ENCODE assay signal across 29 cellular contexts in genomic region chr4:38381788-38382187, GRCh38.
DNase-seq lines count a peak whose midpoint lies in the region; ATAC-seq, FAIRE-seq and TF ChIP-seq lines count a peak whose summit lies in the region.
"Had no signal": no experiment of that assay in that cellular context is flagged by ENCODE, and none has a peak within 500 bp of the region (broad histone marks: within the 10 kb centered on the region; RNA-seq: fewer than 3 reads in every experiment).

No MANE protein-coding gene starts in this region.

- H3K4me1 ChIP-seq in adipocyte (ENCODE audit: control insufficient read depth, insufficient read depth, low read length) = peaks cover 53% of the 10 kb centered on the region
- H3K4me1 ChIP-seq in fibroblast of lung (ENCODE audit: control insufficient read depth, extremely low read depth, insufficient read depth, low read length) = no peaks in the 10 kb centered on the region
- peaks cover 20 to 35% of the 10 kb centered on the region in 2 donors for H3K4me1 ChIP-seq in kidney (ENCODE audit: control insufficient read depth in 1 of 2, insufficient read depth in 1 of 2, low read depth in 1 of 2, low read length in 2 of 2)
- peaks cover 14% of the 10 kb centered on the region for H3K4me1 ChIP-seq in testis
- no peaks in the 10 kb centered on the region for H3K4me1 ChIP-seq in trophoblast cell (ENCODE audit: control insufficient read depth in 1 of 2, insufficient read depth in 2 of 2, low read length in 2 of 2)
- H3K4me1 ChIP-seq: SJCRH30 had no signal

- H3K4me3 ChIP-seq in adipocyte (ENCODE audit: low read length) (no peak overlapping the region), fibroblast of lung (replicated peaks in 1 of 4; ENCODE audit: control extremely low read depth in 1 of 4, insufficient read depth in 1 of 4, low read depth in 3 of 4, low read length in 4 of 4) (no peak overlapping the region), kidney (ENCODE audit: low read length in 2 of 2) (no peak overlapping the region), testis (no peak overlapping the region), trophoblast cell (ENCODE audit: low read depth, low read length) (no peak overlapping the region)
- H3K4me3 ChIP-seq: PC-9, SJCRH30, tibial artery had no signal

- H3K27ac ChIP-seq in fibroblast of lung (ENCODE audit: insufficient read depth, low read length) (no peak overlapping the region), kidney (ENCODE audit: low read depth in 2 of 2, low read length in 2 of 2) (no peak overlapping the region), testis (no peak overlapping the region), trophoblast cell (ENCODE audit: low read depth, low read length) (no peak overlapping the region)
- H3K27ac ChIP-seq: KMS-11, PC-9, SJCRH30, tibial artery had no signal

- no peak for ATAC-seq in stimulated activated naive CD8-positive, alpha-beta T cell treated with anti-CD3 and anti-CD28 coated beads, Interleukin-15, amount 100 ng/mL, for 72 hours
- ATAC-seq: activated CD8-positive, alpha-beta T cell treated with anti-CD3 and anti-CD28 coated beads for 36 hours; activated naive CD8-positive, alpha-beta T cell treated with anti-CD3 and anti-CD28 coated beads, Interleukin-2, amount 50 U/mL, for 24 hours; esophagus mucosa; naive thymus-derived CD4-positive, alpha-beta T cell had no signal

- peaks cover 0 to 8% of the 10 kb centered on the region in 2 donors for H3K9me3 Mint-ChIP-seq in stimulated activated naive CD8-positive, alpha-beta T cell treated with anti-CD3 and anti-CD28 coated beads, Interleukin-15, amount 100 ng/mL, for 72 hours
- H3K9me3 Mint-ChIP-seq: activated CD8-positive, alpha-beta T cell treated with anti-CD3 and anti-CD28 coated beads for 36 hours; activated naive CD8-positive, alpha-beta T cell treated with anti-CD3 and anti-CD28 coated beads, Interleukin-2, amount 50 U/mL, for 24 hours had no signal

- H3K79me1 ChIP-seq in trophoblast cell (ENCODE audit: low read length) = no peaks in the 10 kb centered on the region

- no peak overlapping the region for H3K23ac ChIP-seq in trophoblast cell (ENCODE audit: low read length)

- H2BK12ac ChIP-seq in trophoblast cell (ENCODE audit: low read length) = no peak overlapping the region

- TF ChIP-seq CTCF in fibroblast of lung (conservative IDR thresholded peaks at IDR 0.05 in 1 of 2, IDR thresholded peaks at IDR 0.05 in 1 of 2; ENCODE audit: low read depth in 1 of 2, low read length in 2 of 2) = no peak
- no peak for TF ChIP-seq CTCF in kidney (IDR thresholded peaks at IDR 0.05; ENCODE audit: borderline replicate concordance, extremely low read depth, insufficient read depth)
- TF ChIP-seq CTCF in testis (IDR thresholded peaks at IDR 0.05) = no peak
- no peak for TF ChIP-seq CTCF in GM20000 (IDR thresholded peaks at IDR 0.05; ENCODE audit: extremely low read depth, missing control alignments)

- H2BK120ac ChIP-seq in trophoblast cell (ENCODE audit: insufficient read depth, low read length, poor library complexity) = no peak overlapping the region

- no peaks in the 10 kb centered on the region for H3K27me3 Mint-ChIP-seq in stimulated activated naive CD8-positive, alpha-beta T cell treated with anti-CD3 and anti-CD28 coated beads, Interleukin-15, amount 100 ng/mL, for 72 hours
- H3K27me3 Mint-ChIP-seq: activated CD8-positive, alpha-beta T cell treated with anti-CD3 and anti-CD28 coated beads for 36 hours; activated naive CD8-positive, alpha-beta T cell treated with anti-CD3 and anti-CD28 coated beads, Interleukin-2, amount 50 U/mL, for 24 hours had no signal

- H3K9me3 ChIP-seq in adipocyte (ENCODE audit: control insufficient read depth, low read length) = no peaks in the 10 kb centered on the region
- H3K9me3 ChIP-seq in fibroblast of lung (ENCODE audit: control insufficient read depth, insufficient read depth, low read depth, low read length) = no peaks in the 10 kb centered on the region
- H3K9me3 ChIP-seq in kidney (ENCODE audit: control insufficient read depth in 1 of 2, low read length in 2 of 2) = no peaks in the 10 kb centered on the region
- H3K9me3 ChIP-seq in testis = no peaks in the 10 kb centered on the region
- no peaks in the 10 kb centered on the region for H3K9me3 ChIP-seq in trophoblast cell (ENCODE audit: insufficient read depth, low read depth, low read length)
- H3K9me3 ChIP-seq: SJCRH30, tibial artery had no signal

- H4K20me1 ChIP-seq in fibroblast of lung (ENCODE audit: control insufficient read depth, extremely low read depth, insufficient read depth, low read length) = no peaks in the 10 kb centered on the region

- no peak overlapping the region for H3K4me2 ChIP-seq in fibroblast of lung (ENCODE audit: extremely low read depth, insufficient read depth, low read length)
- no peak overlapping the region for H3K4me2 ChIP-seq in trophoblast cell (ENCODE audit: low read length)
- H3K4me2 ChIP-seq: KMS-11, PC-9 had no signal

- H3K4ac ChIP-seq in trophoblast cell (ENCODE audit: low read depth, low read length) = no peak overlapping the region

- DNase-seq in adipocyte (ENCODE audit: low read depth) (peak; percentile 22), fibroblast of lung (ENCODE audit: low read depth in 2 of 2) (peak; percentile 42 to 79), kidney (peak; percentile 72), testis (peak; percentile 26), GM20000 (ENCODE audit: low spot score) (no peak), trophoblast cell (no peak)
- DNase-seq in stimulated activated naive CD8-positive, alpha-beta T cell treated with anti-CD3 and anti-CD28 coated beads, Interleukin-15, amount 100 ng/mL, for 72 hours = no peak
- DNase-seq: activated CD4-positive, alpha-beta T cell treated with anti-CD3 and anti-CD28 coated beads for 1 hour; activated CD8-positive, alpha-beta T cell treated with anti-CD3 and anti-CD28 coated beads for 36 hours; activated effector memory CD4-positive, alpha-beta T cell treated with anti-CD3 and anti-CD28 coated beads, Interleukin-2, amount 50 U/mL, for 16 hours; activated naive CD8-positive, alpha-beta T cell treated with anti-CD3 and anti-CD28 coated beads, Interleukin-2, amount 50 U/mL, for 24 hours; activated T-cell treated with anti-CD3 and anti-CD28 coated beads for 4 hours; CD8-positive, alpha-beta memory T cell; cortex of kidney; GDM1; GOT3; naive thymus-derived CD4-positive, alpha-beta T cell; NCI-H510A; NK-92 treated with Interleukin-12 subunit alpha and Interleukin-12 subunit beta, amount 100 ng/mL, for 24 hours; occipital lobe; PC-9; retina; SJCRH30; stimulated activated naive CD4-positive, alpha-beta T cell treated with Interleukin-2 at 50 U/mL for 16 hours had no signal

- no peak for FAIRE-seq in kidney (lab: Jason Lieb, UNC)
- FAIRE-seq: HTR-8/SVneo had no signal

- H3K27me3 ChIP-seq in adipocyte (replicated peaks; ENCODE audit: control insufficient read depth, insufficient read depth, low read length) (no peaks in the 10 kb centered on the region), fibroblast of lung (ENCODE audit: control insufficient read depth, insufficient read depth, low read length) (no peaks in the 10 kb centered on the region), testis (no peaks in the 10 kb centered on the region), trophoblast cell (ENCODE audit: insufficient read depth, low read length) (no peaks in the 10 kb centered on the region)
- H3K27me3 ChIP-seq: tibial artery had no signal

- intact Hi-C loops in kidney (cut with DNase I) (no loop called here), testis (cut with DNase I; ENCODE audit: low total_unique reads) (no loop called here)

- peak overlapping the region; percentile 62 for H3K9ac ChIP-seq in adipocyte (ENCODE audit: low read length)
- no peak overlapping the region for H3K9ac ChIP-seq in fibroblast of lung (ENCODE audit: insufficient read depth, low read length)
- no peak overlapping the region for H3K9ac ChIP-seq in kidney (ENCODE audit: low read length in 2 of 2)
- no peak overlapping the region for H3K9ac ChIP-seq in trophoblast cell (ENCODE audit: low read length)
- H3K9ac ChIP-seq: KMS-11 had no signal

- no peak overlapping the region for H4K91ac ChIP-seq in trophoblast cell (ENCODE audit: low read depth, low read length)

- WGBS in testis, 2 donors = 70 to 72% methylated on average over 6 of the region's 6 CpGs
- no CpG with 5 or more reads among the region's 6 CpGs for WGBS in trophoblast cell (ENCODE audit: extremely low coverage, insufficient coverage, insufficient read length)

- H3K36me3 ChIP-seq in adipocyte (ENCODE audit: control insufficient read depth, insufficient read depth, low read length, severe bottlenecking) (no peaks in the 10 kb centered on the region), fibroblast of lung (ENCODE audit: control insufficient read depth, insufficient read depth, low read length) (no peaks in the 10 kb centered on the region), kidney (ENCODE audit: control insufficient read depth in 1 of 2, insufficient read depth in 2 of 2, low read length in 2 of 2) (no peaks in the 10 kb centered on the region), testis (ENCODE audit: low read depth, missing control alignments) (no peaks in the 10 kb centered on the region), trophoblast cell (ENCODE audit: control insufficient read depth in 1 of 2, insufficient read depth in 2 of 2, low read length in 2 of 2) (no peaks in the 10 kb centered on the region)
- H3K36me3 ChIP-seq: SJCRH30, tibial artery had no signal

- no peak overlapping the region for H3K27ac Mint-ChIP-seq in stimulated activated naive CD8-positive, alpha-beta T cell treated with anti-CD3 and anti-CD28 coated beads, Interleukin-15, amount 100 ng/mL, for 72 hours
- H3K27ac Mint-ChIP-seq: activated CD8-positive, alpha-beta T cell treated with anti-CD3 and anti-CD28 coated beads for 36 hours; activated naive CD8-positive, alpha-beta T cell treated with anti-CD3 and anti-CD28 coated beads, Interleukin-2, amount 50 U/mL, for 24 hours; mesothelial cell of epicardium had no signal

- H3K4me1 Mint-ChIP-seq in stimulated activated naive CD8-positive, alpha-beta T cell treated with anti-CD3 and anti-CD28 coated beads, Interleukin-15, amount 100 ng/mL, for 72 hours = peaks cover 24% of the 10 kb centered on the region

- H4K12ac ChIP-seq in trophoblast cell (ENCODE audit: low read depth, low read length) = no peak overlapping the region

- no peak overlapping the region for H2AFZ ChIP-seq in fibroblast of lung (ENCODE audit: low read length)
- H2AFZ ChIP-seq in trophoblast cell (ENCODE audit: insufficient read depth, low read length, poor library complexity) = no peak overlapping the region
- H2AFZ ChIP-seq: PC-9 had no signal

- H3K14ac ChIP-seq in trophoblast cell (ENCODE audit: low read length) = no peak overlapping the region

- no peak for TF ChIP-seq POLR2A in testis (IDR thresholded peaks at IDR 0.05)

- no peak overlapping the region for H2BK5ac ChIP-seq in trophoblast cell (ENCODE audit: low read depth, low read length, poor library complexity)

- no peak overlapping the region for H3K18ac ChIP-seq in trophoblast cell (ENCODE audit: low read length)

- H2AK5ac ChIP-seq in trophoblast cell (ENCODE audit: low read length) = no peak overlapping the region

- H3K79me2 ChIP-seq in fibroblast of lung (ENCODE audit: control insufficient read depth, insufficient read depth, low read length) (no peaks in the 10 kb centered on the region), trophoblast cell (ENCODE audit: control insufficient read depth, insufficient read depth, low read length, poor library complexity) (no peaks in the 10 kb centered on the region)

- H4K8ac ChIP-seq in trophoblast cell (ENCODE audit: low read depth, low read length) = no peak overlapping the region

- no peak overlapping the region for H3K4me3 Mint-ChIP-seq in stimulated activated naive CD8-positive, alpha-beta T cell treated with anti-CD3 and anti-CD28 coated beads, Interleukin-15, amount 100 ng/mL, for 72 hours
- H3K4me3 Mint-ChIP-seq: activated CD8-positive, alpha-beta T cell treated with anti-CD3 and anti-CD28 coated beads for 36 hours; activated naive CD8-positive, alpha-beta T cell treated with anti-CD3 and anti-CD28 coated beads, Interleukin-2, amount 50 U/mL, for 24 hours; CD8-positive, alpha-beta memory T cell; mesothelial cell of epicardium; naive thymus-derived CD4-positive, alpha-beta T cell had no signal

Comparison
In these comparisons a context has a peak if more than half of its experiments do, and no peak if none do; other contexts are left out.
1. DNase-seq: peak in adipocyte (single experiment), fibroblast of lung (2 of 2), kidney (single experiment) and testis (single experiment); none in GM20000 (single experiment), stimulated activated naive CD8-positive, alpha-beta T cell treated with anti-CD3 and anti-CD28 coated beads, Interleukin-15, amount 100 ng/mL, for 72 hours (0 of 2) and trophoblast cell (0 of 2).